In genomic region chr3:152218604-152219003, GRCh38 we compare ENCODE assay signal across 19 cellular contexts. TPM values are rescaled to one million over a fixed set of nuclear protein-coding genes. Genes with fewer than 3 reads are reported as not detected.
A peak's percentile ranks its signal among the peaks of the same experiment; 100 is the strongest.
DNase-seq lines count a peak whose midpoint lies in the region; ATAC-seq and TF ChIP-seq lines count a peak whose summit lies in the region.
"Had no signal": no experiment of that assay in that cellular context is flagged by ENCODE, and none has a peak within 500 bp of the region (broad histone marks: within the 10 kb centered on the region; RNA-seq: fewer than 3 reads in every experiment).

No MANE protein-coding gene starts in this region.

- H2BK12ac ChIP-seq in trophoblast cell (ENCODE audit: low read length) = no peak overlapping the region

- ATAC-seq in activated naive CD8-positive, alpha-beta T cell treated with anti-CD3 and anti-CD28 coated beads, Interleukin-2, amount 10 ng/mL, durations not matched to agents 7 days and 5 days (ENCODE audit: low read depth) = peak; percentile 30
- no peak for ATAC-seq in HG03280 (IDR thresholded peaks at IDR 0.05; ENCODE audit: unreplicated experiment)
- ATAC-seq: esophagus mucosa, left ventricle myocardium superior, PC-3 had no signal

- no peak overlapping the region for H3K9ac ChIP-seq in trophoblast cell (ENCODE audit: low read length)
- H3K9ac ChIP-seq: BLaER1 had no signal

- no peak overlapping the region for H2BK5ac ChIP-seq in trophoblast cell (ENCODE audit: low read depth, low read length, poor library complexity)

- H3K36me3 ChIP-seq in osteoblast (ENCODE audit: insufficient read depth, low read length) (no peaks in the 10 kb centered on the region), trophoblast cell (ENCODE audit: control insufficient read depth in 1 of 2, insufficient read depth in 2 of 2, low read length in 2 of 2) (no peaks in the 10 kb centered on the region)
- H3K36me3 ChIP-seq: BLaER1, upper lobe of left lung had no signal

- H4K8ac ChIP-seq in trophoblast cell (ENCODE audit: low read depth, low read length) = no peak overlapping the region

- peak overlapping the region; percentile 18 for H2AFZ ChIP-seq in osteoblast (ENCODE audit: low read length)
- no peak overlapping the region for H2AFZ ChIP-seq in trophoblast cell (ENCODE audit: insufficient read depth, low read length, poor library complexity)

- no peak overlapping the region for H3K4ac ChIP-seq in trophoblast cell (ENCODE audit: low read depth, low read length)

- no peak overlapping the region for H2AK5ac ChIP-seq in trophoblast cell (ENCODE audit: low read length)

- H3K27ac Mint-ChIP-seq in T-helper 1 cell treated with Interleukin-12 subunit alpha and Interleukin-12 subunit beta and Interleukin-4 antibody, amounts not matched to agents 30 μg/mL and 1 μg/mL, for 36 hours = peak overlapping the region; percentile 84
- H3K27ac Mint-ChIP-seq in IgD-negative memory B cell = peak overlapping the region in 1 of 3 donors; percentile 54
- H3K27ac Mint-ChIP-seq in activated naive CD8-positive, alpha-beta T cell treated with anti-CD3 and anti-CD28 coated beads, Interleukin-2, amount 10 ng/mL, durations not matched to agents 7 days and 5 days = peak overlapping the region; percentile 88
- H3K27ac Mint-ChIP-seq: progenitor cell of endocrine pancreas had no signal

- no peak overlapping the region for H3K27ac ChIP-seq in osteoblast (ENCODE audit: low read depth, low read length)
- no peak overlapping the region for H3K27ac ChIP-seq in trophoblast cell (ENCODE audit: low read depth, low read length)
- H3K27ac ChIP-seq: 22Rv1, BLaER1, upper lobe of left lung had no signal

- H3K14ac ChIP-seq in trophoblast cell (ENCODE audit: low read length) = no peak overlapping the region

- H3K4me2 ChIP-seq in osteoblast (ENCODE audit: insufficient read depth, low read length) (no peak overlapping the region), trophoblast cell (ENCODE audit: low read length) (no peak overlapping the region)
- H3K4me2 ChIP-seq: BLaER1, smooth muscle cell had no signal

- H3K79me1 ChIP-seq in trophoblast cell (ENCODE audit: low read length) = no peaks in the 10 kb centered on the region

- no peak overlapping the region for H3K23ac ChIP-seq in trophoblast cell (ENCODE audit: low read length)

- no CpG with 5 or more reads among the region's 2 CpGs for WGBS in trophoblast cell (ENCODE audit: extremely low coverage, insufficient coverage, insufficient read length)

- DNase-seq in T-helper 1 cell (no peak), osteoblast (ENCODE audit: insufficient read length, low spot score, missing footprints) (no peak), trophoblast cell (no peak), NK-92 (lab: John Stamatoyannopoulos, UW; ENCODE audit: unreplicated experiment) (no peak)
- DNase-seq in activated naive CD8-positive, alpha-beta T cell treated with anti-CD3 and anti-CD28 coated beads, Interleukin-2, amount 10 ng/mL, durations not matched to agents 7 days and 5 days = no peak
- DNase-seq: activated gamma-delta T cell treated with Interleukin-2 at 50 U/mL for 16 hours, IMR-90, left ventricle myocardium superior, NCI-H187 treated with DMSO at 0.1 percent for 48 hours, PC-3, upper lobe of left lung had no signal

- H3K4me3 ChIP-seq in osteoblast (ENCODE audit: insufficient read depth, low read length) = no peak overlapping the region
- H3K4me3 ChIP-seq in trophoblast cell (ENCODE audit: low read depth, low read length) = no peak overlapping the region
- H3K4me3 ChIP-seq: BLaER1, smooth muscle cell, upper lobe of left lung had no signal

- H3K9me3 ChIP-seq in osteoblast (ENCODE audit: low read depth, low read length) (no peaks in the 10 kb centered on the region), trophoblast cell (ENCODE audit: insufficient read depth, low read depth, low read length) (no peaks in the 10 kb centered on the region)
- H3K9me3 ChIP-seq: upper lobe of left lung had no signal

- POLR2A ChIA-PET in activated naive CD8-positive, alpha-beta T cell treated with anti-CD3 and anti-CD28 coated beads, Interleukin-2, amount 10 ng/mL, durations not matched to agents 7 days and 5 days (lab: Charles Lee) = interaction anchor here (0.7 to 3.5 kb wide), 12 partner anchors 9 to 54 kb away, joined by 3 to 29 read pairs (median 6); partner anchors contain the start of gene MBNL1

- no peaks in the 10 kb centered on the region for H3K36me3 Mint-ChIP-seq in T-helper 1 cell treated with Interleukin-12 subunit alpha and Interleukin-12 subunit beta and Interleukin-4 antibody, amounts not matched to agents 30 μg/mL and 1 μg/mL, for 36 hours (ENCODE audit: low read depth)
- H3K36me3 Mint-ChIP-seq in IgD-negative memory B cell = no peaks in the 10 kb centered on the region
- no peaks in the 10 kb centered on the region for H3K36me3 Mint-ChIP-seq in activated naive CD8-positive, alpha-beta T cell treated with anti-CD3 and anti-CD28 coated beads, Interleukin-2, amount 10 ng/mL, durations not matched to agents 7 days and 5 days

- H3K27me3 ChIP-seq in osteoblast (ENCODE audit: insufficient read depth, low read length) (no peaks in the 10 kb centered on the region), trophoblast cell (ENCODE audit: insufficient read depth, low read length) (no peaks in the 10 kb centered on the region)
- H3K27me3 ChIP-seq: BLaER1, upper lobe of left lung had no signal

- H3K4me1 Mint-ChIP-seq in T-helper 1 cell treated with Interleukin-12 subunit alpha and Interleukin-12 subunit beta and Interleukin-4 antibody, amounts not matched to agents 30 μg/mL and 1 μg/mL, for 36 hours (ENCODE audit: low read depth) = peaks cover 56% of the 10 kb centered on the region
- H3K4me1 Mint-ChIP-seq in IgD-negative memory B cell = peaks cover 29 to 44% (median 34%) of the 10 kb centered on the region in 3 donors
- peaks cover 56% of the 10 kb centered on the region for H3K4me1 Mint-ChIP-seq in activated naive CD8-positive, alpha-beta T cell treated with anti-CD3 and anti-CD28 coated beads, Interleukin-2, amount 10 ng/mL, durations not matched to agents 7 days and 5 days

- no peaks in the 10 kb centered on the region for H3K9me3 Mint-ChIP-seq in T-helper 1 cell treated with Interleukin-12 subunit alpha and Interleukin-12 subunit beta and Interleukin-4 antibody, amounts not matched to agents 30 μg/mL and 1 μg/mL, for 36 hours
- no peaks in the 10 kb centered on the region for H3K9me3 Mint-ChIP-seq in IgD-negative memory B cell
- H3K9me3 Mint-ChIP-seq in activated naive CD8-positive, alpha-beta T cell treated with anti-CD3 and anti-CD28 coated beads, Interleukin-2, amount 10 ng/mL, durations not matched to agents 7 days and 5 days = no peaks in the 10 kb centered on the region

- TF ChIP-seq CTCF in osteoblast (IDR thresholded peaks at IDR 0.05; ENCODE audit: extremely low read depth, low read depth, low read length) = no peak

- no peaks in the 10 kb centered on the region for H4K20me1 ChIP-seq in osteoblast (ENCODE audit: insufficient read depth, low read length)
- H4K20me1 ChIP-seq: BLaER1 had no signal

- H2BK120ac ChIP-seq in trophoblast cell (ENCODE audit: insufficient read depth, low read length, poor library complexity) = no peak overlapping the region

- H4K12ac ChIP-seq in trophoblast cell (ENCODE audit: low read depth, low read length) = no peak overlapping the region

- H3K79me2 ChIP-seq in osteoblast (ENCODE audit: insufficient read depth, low read length) = no peaks in the 10 kb centered on the region
- H3K79me2 ChIP-seq in trophoblast cell (ENCODE audit: control insufficient read depth, insufficient read depth, low read length, poor library complexity) = no peaks in the 10 kb centered on the region

- no peak overlapping the region for H3K18ac ChIP-seq in trophoblast cell (ENCODE audit: low read length)

- H3K4me1 ChIP-seq in osteoblast (ENCODE audit: insufficient read depth, low read length) (peaks cover 18% of the 10 kb centered on the region), trophoblast cell (ENCODE audit: control insufficient read depth in 1 of 2, insufficient read depth in 2 of 2, low read length in 2 of 2) (no peaks in the 10 kb centered on the region)

- H3K4me3 Mint-ChIP-seq in T-helper 1 cell treated with Interleukin-12 subunit alpha and Interleukin-12 subunit beta and Interleukin-4 antibody, amounts not matched to agents 30 μg/mL and 1 μg/mL, for 36 hours = peak overlapping the region; percentile 79
- peak overlapping the region in 3 of 4 donors; percentile 6 to 79 (median 67) for H3K4me3 Mint-ChIP-seq in IgD-negative memory B cell
- peak overlapping the region; percentile 83 for H3K4me3 Mint-ChIP-seq in activated naive CD8-positive, alpha-beta T cell treated with anti-CD3 and anti-CD28 coated beads, Interleukin-2, amount 10 ng/mL, durations not matched to agents 7 days and 5 days

- no peak overlapping the region for H4K91ac ChIP-seq in trophoblast cell (ENCODE audit: low read depth, low read length)

- no peaks in the 10 kb centered on the region for H3K27me3 Mint-ChIP-seq in T-helper 1 cell treated with Interleukin-12 subunit alpha and Interleukin-12 subunit beta and Interleukin-4 antibody, amounts not matched to agents 30 μg/mL and 1 μg/mL, for 36 hours (ENCODE audit: low read depth)
- no peaks in the 10 kb centered on the region for H3K27me3 Mint-ChIP-seq in IgD-negative memory B cell
- no peaks in the 10 kb centered on the region for H3K27me3 Mint-ChIP-seq in activated naive CD8-positive, alpha-beta T cell treated with anti-CD3 and anti-CD28 coated beads, Interleukin-2, amount 10 ng/mL, durations not matched to agents 7 days and 5 days

RNA-seq across cellular contexts. Expression of gene MBNL1, which starts 50.1 kb away (rescaled TPM):
- 200 TPM for polyA plus RNA-seq in IgD-negative memory B cell
- total RNA-seq in activated naive CD8-positive, alpha-beta T cell treated with anti-CD3 and anti-CD28 coated beads, Interleukin-2, amount 10 ng/mL, durations not matched to agents 7 days and 5 days = 100 to 1,000 TPM; 446 to 447 TPM
- total RNA-seq in osteoblast = 483 and 545 TPM in 2 replicates
- 9.2 and 9.7 TPM in 2 replicates for polyA plus RNA-seq in trophoblast cell (2013)
